In the genomic region with DNA sequence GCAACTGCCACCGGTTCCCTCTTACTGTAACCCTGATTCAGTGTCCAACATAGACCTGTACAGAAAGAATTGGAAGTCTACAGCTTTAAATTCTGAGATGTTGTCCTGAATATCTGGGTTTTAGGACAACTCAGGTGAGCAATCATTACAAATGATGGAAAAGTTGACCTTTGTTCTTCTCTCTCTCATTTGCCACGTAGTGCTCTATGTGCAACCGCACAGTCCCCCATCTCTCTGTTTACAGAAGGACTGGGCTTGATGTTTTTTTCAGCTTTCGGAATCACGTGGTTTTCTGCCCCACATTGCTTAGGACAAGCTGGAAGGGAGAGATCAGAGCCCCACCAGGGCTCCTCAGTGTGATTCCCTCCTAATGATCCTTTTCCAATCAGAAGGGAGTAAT, we compare ENCODE assay signal across 40 cellular contexts. TPM values are rescaled to one million over a fixed set of nuclear protein-coding genes. Genes with fewer than 3 reads are reported as not detected.
"Had no signal": no experiment of that assay in that cellular context is flagged by ENCODE, and none has a peak within 500 bp of the region (broad histone marks: within the 10 kb centered on the region; RNA-seq: fewer than 3 reads in every experiment).

No MANE protein-coding gene starts in this region.

- H3K27me3 ChIP-seq: adrenal gland, body of pancreas, brain microvascular endothelial cell had no signal

- H3K27ac ChIP-seq: adrenal gland, body of pancreas, brain microvascular endothelial cell, breast epithelium, VCaP had no signal

- FAIRE-seq: astrocyte, TTC549 had no signal

- H3K36me3 ChIP-seq: adrenal gland, brain microvascular endothelial cell, breast epithelium had no signal

- H3K4me3 Mint-ChIP-seq: activated B cell treated with CpG ODN at 0.5 μM for 24 hours; activated CD4-positive, alpha-beta memory T cell treated with anti-CD3 and anti-CD28 coated beads for 36 hours; activated CD4-positive, alpha-beta T cell treated with anti-CD3 and anti-CD28 coated beads, Interleukin-2, amount 10 ng/mL, durations not matched to agents 24 days and 14 days; activated CD8-positive, alpha-beta T cell treated with anti-CD3 and anti-CD28 coated beads for 36 hours; activated naive CD4-positive, alpha-beta T cell treated with anti-CD3 and anti-CD28 coated beads for 36 hours; activated naive CD8-positive, alpha-beta T cell treated with anti-CD3 and anti-CD28 coated beads for 36 hours; activated T-cell treated with anti-CD3 and anti-CD28 coated beads, Interleukin-2, amount 50 U/mL, for 4 hours; activated T-cell treated with anti-CD3 and anti-CD28 coated beads, Interleukin-2, amount 50 U/mL, for 72 hours; activated T-helper 1 cell treated with anti-CD3 and anti-CD28 coated beads, Interleukin-12 subunit alpha, Interleukin-12 subunit beta, Interleukin-2, Interleukin-4 antibody, amounts not matched to agents 30 ng/mL and 10 ng/mL and 1 ng/mL, durations not matched to agents 14 hours and 24 hours and 36 hours; activated T-helper 17 cell treated with anti-CD3 and anti-CD28 coated beads, Interleukin-2, amount 50 U/mL, for 72 hours; T-helper 1 cell treated with Interleukin-12 subunit alpha and Interleukin-12 subunit beta and Interleukin-4 antibody, amounts not matched to agents 30 μg/mL and 1 μg/mL, for 36 hours; T-helper 2 cell treated with Interferon-gamma antibody and Interleukin-4, amounts not matched to agents 5 μg/mL and 100 μg/mL, for 36 hours had no signal

- H3K4me1 ChIP-seq: adrenal gland, body of pancreas, breast epithelium had no signal

- H3K9me3 Mint-ChIP-seq: activated B cell treated with CpG ODN at 0.5 μM for 24 hours; activated CD4-positive, alpha-beta T cell treated with anti-CD3 and anti-CD28 coated beads, Interleukin-2, amount 10 ng/mL, durations not matched to agents 24 days and 14 days; activated CD8-positive, alpha-beta T cell treated with anti-CD3 and anti-CD28 coated beads for 36 hours; activated naive CD4-positive, alpha-beta T cell treated with anti-CD3 and anti-CD28 coated beads for 36 hours; activated naive CD4-positive, alpha-beta T cell treated with anti-CD3 and anti-CD28 coated beads, Interleukin-2, amount 50 U/mL, for 72 hours; activated naive CD8-positive, alpha-beta T cell treated with anti-CD3 and anti-CD28 coated beads for 36 hours; activated T-cell treated with anti-CD3 and anti-CD28 coated beads, Interleukin-2, amount 50 U/mL, for 4 hours; activated T-helper 1 cell treated with anti-CD3 and anti-CD28 coated beads, Interleukin-12 subunit alpha, Interleukin-12 subunit beta, Interleukin-2, Interleukin-4 antibody, amounts not matched to agents 30 ng/mL and 10 ng/mL and 1 ng/mL, durations not matched to agents 14 hours and 24 hours and 36 hours; activated T-helper 17 cell treated with anti-CD3 and anti-CD28 coated beads, Interleukin-2, amount 50 U/mL, for 72 hours; T-helper 1 cell treated with Interleukin-12 subunit alpha and Interleukin-12 subunit beta and Interleukin-4 antibody, amounts not matched to agents 30 μg/mL and 1 μg/mL, for 36 hours; T-helper 2 cell treated with Interferon-gamma antibody and Interleukin-4, amounts not matched to agents 5 μg/mL and 100 μg/mL, for 36 hours had no signal

- DNase-seq: activated B cell treated with CpG ODN at 0.5 μM for 24 hours; activated CD4-positive, alpha-beta memory T cell treated with anti-CD3 and anti-CD28 coated beads for 36 hours; activated CD4-positive, alpha-beta T cell treated with anti-CD3 and anti-CD28 coated beads for 4 hours; activated CD4-positive, alpha-beta T cell treated with anti-CD3 and anti-CD28 coated beads, Interleukin-2, amount 10 ng/mL, durations not matched to agents 24 days and 14 days; activated CD4-positive, alpha-beta T cell treated with anti-CD3 and anti-CD28 coated beads, Interleukin-2, amount 50 U/mL, for 1 hour; activated CD4-positive, alpha-beta T cell treated with anti-CD3 and anti-CD28 coated beads, Interleukin-2, amount 50 U/mL, for 4 hours; activated CD4-positive, CD25-positive, alpha-beta regulatory T cell treated with anti-CD3 and anti-CD28 coated beads, Interleukin-2, amount 50 U/mL, for 72 hours; activated CD8-positive, alpha-beta memory T cell treated with anti-CD3 and anti-CD28 coated beads, Interleukin-2, amount 50 U/mL, for 4 hours; activated CD8-positive, alpha-beta T cell treated with anti-CD3 and anti-CD28 coated beads for 36 hours; activated effector memory CD4-positive, alpha-beta T cell treated with anti-CD3 and anti-CD28 coated beads, Interleukin-2, amount 50 U/mL, for 16 hours; activated gamma-delta T cell treated with Interleukin-2 at 50 U/mL for 16 hours; activated naive CD4-positive, alpha-beta T cell; activated naive CD4-positive, alpha-beta T cell treated with anti-CD3 and anti-CD28 coated beads for 36 hours; activated naive CD4-positive, alpha-beta T cell treated with anti-CD3 and anti-CD28 coated beads, Interleukin-2, amount 50 U/mL, for 16 hours; activated naive CD8-positive, alpha-beta T cell treated with anti-CD3 and anti-CD28 coated beads for 36 hours; activated T-cell treated with anti-CD3 and anti-CD28 coated beads for 4 hours; activated T-cell treated with anti-CD3 and anti-CD28 coated beads, Interleukin-2, amount 50 U/mL, for 1 hour; activated T-cell treated with anti-CD3 and anti-CD28 coated beads, Interleukin-2, amount 50 U/mL, for 4 hours; activated T-cell treated with anti-CD3 and anti-CD28 coated beads, Interleukin-2, amount 50 U/mL, for 72 hours; adrenal gland; amniotic stem cell; aorta; body of pancreas; brain microvascular endothelial cell; central memory CD4-positive, alpha-beta T cell; SW 1271; T-helper 1 cell; T-helper 2 cell; T-helper 9 cell had no signal

- H3K27ac Mint-ChIP-seq: activated B cell treated with CpG ODN at 0.5 μM for 24 hours; activated CD4-positive, alpha-beta memory T cell treated with anti-CD3 and anti-CD28 coated beads for 36 hours; activated CD4-positive, alpha-beta T cell treated with anti-CD3 and anti-CD28 coated beads, Interleukin-2, amount 10 ng/mL, durations not matched to agents 24 days and 14 days; activated CD8-positive, alpha-beta T cell treated with anti-CD3 and anti-CD28 coated beads for 36 hours; activated naive CD4-positive, alpha-beta T cell treated with anti-CD3 and anti-CD28 coated beads for 36 hours; activated naive CD4-positive, alpha-beta T cell treated with anti-CD3 and anti-CD28 coated beads, Interleukin-2, amount 50 U/mL, for 72 hours; activated naive CD8-positive, alpha-beta T cell treated with anti-CD3 and anti-CD28 coated beads for 36 hours; activated T-cell treated with anti-CD3 and anti-CD28 coated beads, Interleukin-2, amount 50 U/mL, for 72 hours; activated T-helper 1 cell treated with anti-CD3 and anti-CD28 coated beads, Interleukin-12 subunit alpha, Interleukin-12 subunit beta, Interleukin-2, Interleukin-4 antibody, amounts not matched to agents 30 ng/mL and 10 ng/mL and 1 ng/mL, durations not matched to agents 14 hours and 24 hours and 36 hours; activated T-helper 17 cell treated with anti-CD3 and anti-CD28 coated beads, Interleukin-2, amount 50 U/mL, for 72 hours; T-helper 1 cell treated with Interleukin-12 subunit alpha and Interleukin-12 subunit beta and Interleukin-4 antibody, amounts not matched to agents 30 μg/mL and 1 μg/mL, for 36 hours; T-helper 2 cell treated with Interferon-gamma antibody and Interleukin-4, amounts not matched to agents 5 μg/mL and 100 μg/mL, for 36 hours had no signal

- H3K36me3 Mint-ChIP-seq: activated CD4-positive, alpha-beta memory T cell treated with anti-CD3 and anti-CD28 coated beads for 36 hours; activated naive CD4-positive, alpha-beta T cell treated with anti-CD3 and anti-CD28 coated beads, Interleukin-2, amount 50 U/mL, for 72 hours; activated naive CD8-positive, alpha-beta T cell treated with anti-CD3 and anti-CD28 coated beads for 36 hours had no signal

- ATAC-seq: activated CD8-positive, alpha-beta T cell treated with anti-CD3 and anti-CD28 coated beads for 36 hours; activated naive CD4-positive, alpha-beta T cell treated with anti-CD3 and anti-CD28 coated beads, Interleukin-2, amount 50 U/mL, for 72 hours; activated T-cell treated with anti-CD3 and anti-CD28 coated beads, Interleukin-2, amount 50 U/mL, for 4 hours; activated T-cell treated with anti-CD3 and anti-CD28 coated beads, Interleukin-2, amount 50 U/mL, for 72 hours; activated T-helper 17 cell treated with anti-CD3 and anti-CD28 coated beads, Interleukin-2, amount 50 U/mL, for 72 hours; body of pancreas had no signal

- H3K4me3 ChIP-seq: adrenal gland, body of pancreas, breast epithelium had no signal

- H3K9me3 ChIP-seq: adrenal gland, body of pancreas, breast epithelium had no signal

- H3K4me1 Mint-ChIP-seq: activated B cell treated with CpG ODN at 0.5 μM for 24 hours; activated CD4-positive, alpha-beta T cell treated with anti-CD3 and anti-CD28 coated beads, Interleukin-2, amount 10 ng/mL, durations not matched to agents 24 days and 14 days; activated naive CD8-positive, alpha-beta T cell treated with anti-CD3 and anti-CD28 coated beads for 36 hours; activated T-helper 17 cell treated with anti-CD3 and anti-CD28 coated beads, Interleukin-2, amount 50 U/mL, for 72 hours had no signal

- H3K27me3 Mint-ChIP-seq: activated B cell treated with CpG ODN at 0.5 μM for 24 hours; activated CD4-positive, alpha-beta memory T cell treated with anti-CD3 and anti-CD28 coated beads for 36 hours; activated CD4-positive, alpha-beta T cell treated with anti-CD3 and anti-CD28 coated beads, Interleukin-2, amount 10 ng/mL, durations not matched to agents 24 days and 14 days; activated CD8-positive, alpha-beta T cell treated with anti-CD3 and anti-CD28 coated beads for 36 hours; activated naive CD8-positive, alpha-beta T cell treated with anti-CD3 and anti-CD28 coated beads for 36 hours; activated T-helper 17 cell treated with anti-CD3 and anti-CD28 coated beads, Interleukin-2, amount 50 U/mL, for 72 hours had no signal

RNA-seq across cellular contexts. Expression of a gene that starts 22.2 kb away (rescaled TPM):
- total RNA-seq: activated B cell treated with CpG ODN at 0.5 μM for 24 hours; activated CD4-positive, alpha-beta memory T cell treated with anti-CD3 and anti-CD28 coated beads for 36 hours; activated CD4-positive, alpha-beta T cell treated with anti-CD3 and anti-CD28 coated beads, Interleukin-2, amount 10 ng/mL, durations not matched to agents 24 days and 14 days; activated CD8-positive, alpha-beta memory T cell treated with anti-CD3 and anti-CD28 coated beads for 36 hours; activated CD8-positive, alpha-beta T cell treated with anti-CD3 and anti-CD28 coated beads for 36 hours; activated naive CD4-positive, alpha-beta T cell treated with anti-CD3 and anti-CD28 coated beads for 36 hours; activated naive CD4-positive, alpha-beta T cell treated with anti-CD3 and anti-CD28 coated beads, Interleukin-2, amount 50 U/mL, for 72 hours; activated naive CD8-positive, alpha-beta T cell treated with anti-CD3 and anti-CD28 coated beads for 36 hours; activated T-cell treated with anti-CD3 and anti-CD28 coated beads, Interleukin-2, amount 50 U/mL, for 4 hours; activated T-cell treated with anti-CD3 and anti-CD28 coated beads, Interleukin-2, amount 50 U/mL, for 72 hours; activated T-helper 1 cell treated with anti-CD3 and anti-CD28 coated beads, Interleukin-12 subunit alpha, Interleukin-12 subunit beta, Interleukin-2, Interleukin-4 antibody, amounts not matched to agents 30 ng/mL and 10 ng/mL and 1 ng/mL, durations not matched to agents 14 hours and 24 hours and 36 hours; activated T-helper 17 cell treated with anti-CD3 and anti-CD28 coated beads, Interleukin-2, amount 50 U/mL, for 72 hours; adrenal gland; aorta; astrocyte; body of pancreas; breast epithelium; cardiac septum had no signal
- polyA plus RNA-seq: adrenal gland, aorta had no signal
